ENCODE assay signal across 18 cellular contexts in genomic region chrX:136733613-136734012, GRCh38.
"Had no signal": no experiment of that assay in that cellular context is flagged by ENCODE, and none has a peak within 500 bp of the region (broad histone marks: within the 10 kb centered on the region; RNA-seq: fewer than 3 reads in every experiment).

No MANE protein-coding gene starts in this region.

- H3K27me3 Mint-ChIP-seq: activated CD8-positive, alpha-beta memory T cell treated with anti-CD3 and anti-CD28 coated beads, Interleukin-2, amount 10 ng/mL, durations not matched to agents 7 days and 5 days had no signal

- H3K27ac ChIP-seq: adrenal gland, gastroesophageal sphincter, left lung, neural progenitor cell, prostate gland, right lobe of liver, SJSA1 had no signal

- H3K4me2 ChIP-seq: neural progenitor cell had no signal

- H3K4me1 ChIP-seq: adrenal gland, gastroesophageal sphincter, left lung, neural progenitor cell, prostate gland, right lobe of liver, SJSA1 had no signal

- H3K4me1 Mint-ChIP-seq: WTC11 had no signal

- H3K4me3 ChIP-seq: adrenal gland, gastroesophageal sphincter, heart left ventricle, left lung, neural progenitor cell, prostate gland, right lobe of liver, SJSA1 had no signal

- H3K36me3 ChIP-seq: adrenal gland, left lung, neural progenitor cell, prostate gland, right lobe of liver, SJSA1 had no signal

- ATAC-seq: activated CD8-positive, alpha-beta memory T cell treated with anti-CD3 and anti-CD28 coated beads, Interleukin-2, amount 10 ng/mL, durations not matched to agents 7 days and 5 days; esophagus mucosa; gastroesophageal sphincter; heart left ventricle; left lung; right lobe of liver; WTC11 had no signal

- H3K9me3 Mint-ChIP-seq: neural progenitor cell, WTC11 had no signal

- H3K4me3 Mint-ChIP-seq: activated CD8-positive, alpha-beta memory T cell treated with anti-CD3 and anti-CD28 coated beads, Interleukin-2, amount 10 ng/mL, durations not matched to agents 7 days and 5 days; neural progenitor cell; WTC11 had no signal

- DNase-seq: activated CD8-positive, alpha-beta memory T cell treated with anti-CD3 and anti-CD28 coated beads, Interleukin-2, amount 10 ng/mL, durations not matched to agents 7 days and 5 days; activated naive CD4-positive, alpha-beta T cell treated with Interleukin-2 at 50 U/mL for 16 hours; adrenal gland; cerebellar nuclear complex; cortex of kidney; effector CD4-positive, alpha-beta T cell; heart left ventricle; left lung; right lobe of liver; small intestine; stimulated activated CD4-positive, alpha-beta T cell treated with anti-CD3 and anti-CD28 coated beads, Interleukin-15, amount 100 ng/mL, for 24 hours; stimulated activated CD4-positive, alpha-beta T cell treated with anti-CD3 and anti-CD28 coated beads, Interleukin-2, amount 100 ng/mL, for 48 hours had no signal

- H3K9me3 ChIP-seq: adrenal gland, gastroesophageal sphincter, heart left ventricle, left lung, prostate gland, right lobe of liver, SJSA1 had no signal

- H3K36me3 Mint-ChIP-seq: neural progenitor cell, WTC11 had no signal

- H2AFZ ChIP-seq: neural progenitor cell had no signal

- H3K9ac ChIP-seq: neural progenitor cell had no signal

- H3K27me3 ChIP-seq: adrenal gland, gastroesophageal sphincter, neural progenitor cell, right lobe of liver, SJSA1 had no signal

- H3K27ac Mint-ChIP-seq: activated CD8-positive, alpha-beta memory T cell treated with anti-CD3 and anti-CD28 coated beads, Interleukin-2, amount 10 ng/mL, durations not matched to agents 7 days and 5 days; neural progenitor cell; WTC11 had no signal
